ENCODE assay signal across 21 cellular contexts in genomic region chr1:198674009-198674408, GRCh38. TPM values are rescaled to one million over a fixed set of nuclear protein-coding genes. Genes with fewer than 3 reads are reported as not detected.
DNase-seq lines count a peak whose midpoint lies in the region; ATAC-seq and TF ChIP-seq lines count a peak whose summit lies in the region.
"Had no signal": no experiment of that assay in that cellular context is flagged by ENCODE, and none has a peak within 500 bp of the region (broad histone marks: within the 10 kb centered on the region; RNA-seq: fewer than 3 reads in every experiment).

No MANE protein-coding gene starts in this region.

- ATAC-seq in memory B cell (ENCODE audit: low read depth) = no peak
- ATAC-seq in GM18502 (IDR thresholded peaks at IDR 0.05; ENCODE audit: poor library complexity, unreplicated experiment) = no peak
- ATAC-seq: foreskin keratinocyte; stimulated activated naive B cell treated with anti-CD40 and anti-IgM and Interleukin-4, amounts not matched to agents 10 μg/mL and 1 μg/mL and 100 μg/mL, for 72 hours had no signal

- no peaks in the 10 kb centered on the region for H3K36me3 ChIP-seq in BE2C
- H3K36me3 ChIP-seq: neural progenitor cell, right atrium auricular region had no signal

- no peaks in the 10 kb centered on the region for H3K27me3 ChIP-seq in BE2C
- H3K27me3 ChIP-seq: foreskin keratinocyte, neural progenitor cell, right atrium auricular region had no signal

- H3K4me3 ChIP-seq in BE2C (ENCODE audit: low read depth, low read length) = no peak overlapping the region
- H3K4me3 ChIP-seq: neural progenitor cell, right atrium auricular region, SK-N-MC had no signal

- no peaks in the 10 kb centered on the region for H3K9me3 Mint-ChIP-seq in T-helper 2 cell treated with Interferon-gamma antibody and Interleukin-4, amounts not matched to agents 5 μg/mL and 100 μg/mL, for 36 hours
- H3K9me3 Mint-ChIP-seq in activated CD4-positive, alpha-beta memory T cell treated with anti-CD3 and anti-CD28 coated beads for 36 hours = no peaks in the 10 kb centered on the region
- peaks cover 5% of the 10 kb centered on the region for H3K9me3 Mint-ChIP-seq in memory B cell
- H3K9me3 Mint-ChIP-seq: brain, neural progenitor cell had no signal

- H3K27me3 Mint-ChIP-seq in T-helper 2 cell treated with Interferon-gamma antibody and Interleukin-4, amounts not matched to agents 5 μg/mL and 100 μg/mL, for 36 hours (ENCODE audit: low read depth) = no peaks in the 10 kb centered on the region
- no peaks in the 10 kb centered on the region for H3K27me3 Mint-ChIP-seq in activated CD4-positive, alpha-beta memory T cell treated with anti-CD3 and anti-CD28 coated beads for 36 hours
- H3K27me3 Mint-ChIP-seq in memory B cell = no peaks in the 10 kb centered on the region
- H3K27me3 Mint-ChIP-seq: brain; stimulated activated naive B cell treated with anti-CD40 and anti-IgM and Interleukin-4, amounts not matched to agents 10 μg/mL and 1 μg/mL and 100 μg/mL, for 72 hours had no signal

- H3K4me1 ChIP-seq in BE2C = peaks cover 21% of the 10 kb centered on the region

- H3K36me3 Mint-ChIP-seq in T-helper 2 cell treated with Interferon-gamma antibody and Interleukin-4, amounts not matched to agents 5 μg/mL and 100 μg/mL, for 36 hours (ENCODE audit: low read depth) = peaks cover 67% of the 10 kb centered on the region
- peaks cover 64% of the 10 kb centered on the region for H3K36me3 Mint-ChIP-seq in activated CD4-positive, alpha-beta memory T cell treated with anti-CD3 and anti-CD28 coated beads for 36 hours
- peaks cover 34% of the 10 kb centered on the region for H3K36me3 Mint-ChIP-seq in memory B cell
- H3K36me3 Mint-ChIP-seq: brain had no signal

- no peak overlapping the region for H3K27ac Mint-ChIP-seq in T-helper 2 cell treated with Interferon-gamma antibody and Interleukin-4, amounts not matched to agents 5 μg/mL and 100 μg/mL, for 36 hours
- peak overlapping the region; percentile 88 for H3K27ac Mint-ChIP-seq in activated CD4-positive, alpha-beta memory T cell treated with anti-CD3 and anti-CD28 coated beads for 36 hours
- H3K27ac Mint-ChIP-seq in memory B cell = peak overlapping the region; percentile 98
- H3K27ac Mint-ChIP-seq: brain, neural progenitor cell had no signal

- intact Hi-C loops in activated CD4-positive, alpha-beta memory T cell treated with anti-CD3 and anti-CD28 coated beads for 36 hours (cut with micrococcal nuclease) = no loop called here

- H3K4me3 Mint-ChIP-seq in T-helper 2 cell treated with Interferon-gamma antibody and Interleukin-4, amounts not matched to agents 5 μg/mL and 100 μg/mL, for 36 hours = peak overlapping the region; percentile 61
- H3K4me3 Mint-ChIP-seq in activated CD4-positive, alpha-beta memory T cell treated with anti-CD3 and anti-CD28 coated beads for 36 hours = no peak overlapping the region
- no peak overlapping the region for H3K4me3 Mint-ChIP-seq in memory B cell
- H3K4me3 Mint-ChIP-seq: brain; neural progenitor cell; stimulated activated naive B cell treated with anti-CD40 and anti-IgM and Interleukin-4, amounts not matched to agents 10 μg/mL and 1 μg/mL and 100 μg/mL, for 72 hours had no signal

- DNase-seq in T-helper 2 cell treated with Interferon-gamma antibody and Interleukin-4, amounts not matched to agents 5 μg/mL and 100 μg/mL, for 36 hours (ENCODE audit: low spot score) = no peak
- DNase-seq in T-helper 2 cell (no peak), ELR (ENCODE audit: low read depth) (peak; percentile 28), memory B cell (ENCODE audit: low spot score in 2 of 2) (no peak), BE2C (no peak), GF-D8 (lab: John Stamatoyannopoulos, UW) (no peak)
- no peak for DNase-seq in activated CD4-positive, alpha-beta memory T cell treated with anti-CD3 and anti-CD28 coated beads for 36 hours
- DNase-seq: 8988T; cortex of kidney; DMS53; foreskin keratinocyte; NCI-H1694; NCI-H446; NK-92 treated with Interleukin-12 subunit alpha and Interleukin-12 subunit beta, amount 100 ng/mL, for 24 hours; stimulated activated CD4-positive, alpha-beta T cell treated with anti-CD3 and anti-CD28 coated beads, Interleukin-15, amount 100 ng/mL, for 24 hours; stimulated activated naive B cell treated with anti-CD40 and anti-IgM and Interleukin-4, amounts not matched to agents 10 μg/mL and 1 μg/mL and 100 μg/mL, for 72 hours had no signal

- H3K4me1 Mint-ChIP-seq in T-helper 2 cell treated with Interferon-gamma antibody and Interleukin-4, amounts not matched to agents 5 μg/mL and 100 μg/mL, for 36 hours (ENCODE audit: low read depth) = peaks cover 81% of the 10 kb centered on the region
- peaks cover 91% of the 10 kb centered on the region for H3K4me1 Mint-ChIP-seq in activated CD4-positive, alpha-beta memory T cell treated with anti-CD3 and anti-CD28 coated beads for 36 hours (ENCODE audit: low read depth)
- H3K4me1 Mint-ChIP-seq in memory B cell = peaks cover 56% of the 10 kb centered on the region

- no peak for TF ChIP-seq CTCF in BE2C (IDR thresholded peaks at IDR 0.05; ENCODE audit: low read depth, low read length)

- CTCF ChIA-PET in activated CD4-positive, alpha-beta memory T cell treated with anti-CD3 and anti-CD28 coated beads for 36 hours (lab: Charles Lee) = interaction anchor here (1.9 kb wide), 1 partner anchor 12 kb away, joined by 4 read pairs; no protein-coding TSS in a partner anchor

- H3K9me3 ChIP-seq in BE2C = no peaks in the 10 kb centered on the region
- H3K9me3 ChIP-seq: right atrium auricular region had no signal

- POLR2A ChIA-PET in activated CD4-positive, alpha-beta memory T cell treated with anti-CD3 and anti-CD28 coated beads for 36 hours (lab: Charles Lee) = interaction anchor here (0.7 to 5.0 kb wide), 2 partner anchors 8 to 35 kb away, joined by 3 to 21 read pairs; partner anchors contain the start of gene PTPRC

RNA-seq across cellular contexts. Expression of gene PTPRC, which starts 35.2 kb away (rescaled TPM):
- 100 to 1,000 TPM; 495 to 503 TPM for total RNA-seq in activated CD4-positive, alpha-beta memory T cell treated with anti-CD3 and anti-CD28 coated beads for 36 hours
- polyA plus RNA-seq in BE2C (2012; ENCODE audit: insufficient read depth, insufficient read length, low read depth) = 0.60 TPM
- total RNA-seq: foreskin keratinocyte had no signal
- polyA plus RNA-seq: foreskin keratinocyte had no signal
